ENCODE assay signal across 34 cellular contexts in genomic region chr5:171617787-171618690, GRCh38.
"Had no signal": no experiment of that assay in that cellular context is flagged by ENCODE, and none has a peak within 500 bp of the region (broad histone marks: within the 10 kb centered on the region; RNA-seq: fewer than 3 reads in every experiment).

No MANE protein-coding gene starts in this region.

- H3K27ac ChIP-seq: adrenal gland, body of pancreas, epithelial cell of prostate, esophagus squamous epithelium, gastroesophageal sphincter, WERI-Rb-1 had no signal

- FAIRE-seq: colon, endometrium, endothelial cell of umbilical vein had no signal

- H3K4me1 ChIP-seq: adrenal gland, body of pancreas, gastroesophageal sphincter had no signal

- H3K9me3 ChIP-seq: adrenal gland, body of pancreas, esophagus squamous epithelium, gastroesophageal sphincter had no signal

- ATAC-seq: activated CD4-positive, CD25-positive, alpha-beta regulatory T cell treated with anti-CD3 and anti-CD28 coated beads, Interleukin-2, amount 50 U/mL, for 24 hours; activated CD8-positive, alpha-beta T cell treated with anti-CD3 and anti-CD28 coated beads for 36 hours; activated naive CD8-positive, alpha-beta T cell treated with anti-CD3 and anti-CD28 coated beads, Interleukin-2, amount 50 U/mL, for 24 hours; activated T-cell treated with anti-CD3 and anti-CD28 coated beads, Interleukin-2, amount 50 U/mL, for 4 hours; activated T-helper 17 cell treated with anti-CD3 and anti-CD28 coated beads, Interleukin-2, amount 50 U/mL, for 72 hours; body of pancreas; effector memory CD8-positive, alpha-beta T cell; gastroesophageal sphincter; T-helper 17 cell had no signal

- H3K27me3 ChIP-seq: adrenal gland, body of pancreas had no signal

- DNase-seq: activated B cell treated with CpG ODN at 0.5 μM for 24 hours; activated CD4-positive, alpha-beta T cell treated with anti-CD3 and anti-CD28 coated beads for 48 hours; activated CD4-positive, alpha-beta T cell treated with anti-CD3 and anti-CD28 coated beads, Interleukin-2, amount 50 U/mL, for 1 hour; activated CD4-positive, alpha-beta T cell treated with anti-CD3 and anti-CD28 coated beads, Interleukin-2, amount 50 U/mL, for 48 hours; activated CD8-positive, alpha-beta memory T cell treated with anti-CD3 and anti-CD28 coated beads for 24 hours; activated CD8-positive, alpha-beta T cell treated with anti-CD3 and anti-CD28 coated beads for 36 hours; activated effector memory CD4-positive, alpha-beta T cell treated with Interleukin-2 at 50 U/mL for 16 hours; activated gamma-delta T cell treated with Interleukin-2 at 50 U/mL for 16 hours; activated naive CD4-positive, alpha-beta T cell treated with anti-CD3 and anti-CD28 coated beads, Interleukin-2, amount 50 U/mL, for 16 hours; activated naive CD4-positive, alpha-beta T cell treated with Interleukin-2 at 50 U/mL for 16 hours; activated naive CD8-positive, alpha-beta T cell treated with anti-CD3 and anti-CD28 coated beads, Interleukin-2, amount 50 U/mL, for 24 hours; activated T-cell treated with anti-CD3 and anti-CD28 coated beads, Interleukin-2, amount 50 U/mL, for 4 hours; adrenal gland; amygdala; aorta; body of pancreas; caudate nucleus; cortex of kidney; dermis blood vessel endothelial cell; effector CD4-positive, alpha-beta T cell; effector memory CD8-positive, alpha-beta T cell; esophagus squamous epithelium; foreskin melanocyte; T-helper 1 cell; T-helper 17 cell; T1000; WERI-Rb-1 had no signal

- H3K36me3 ChIP-seq: adrenal gland, esophagus squamous epithelium, gastroesophageal sphincter, WERI-Rb-1 had no signal

- H3K4me3 ChIP-seq: adrenal gland, body of pancreas, esophagus squamous epithelium, gastroesophageal sphincter had no signal
